Comparison of ENCODE assay signal across 1 cellular context in the genomic region with DNA sequence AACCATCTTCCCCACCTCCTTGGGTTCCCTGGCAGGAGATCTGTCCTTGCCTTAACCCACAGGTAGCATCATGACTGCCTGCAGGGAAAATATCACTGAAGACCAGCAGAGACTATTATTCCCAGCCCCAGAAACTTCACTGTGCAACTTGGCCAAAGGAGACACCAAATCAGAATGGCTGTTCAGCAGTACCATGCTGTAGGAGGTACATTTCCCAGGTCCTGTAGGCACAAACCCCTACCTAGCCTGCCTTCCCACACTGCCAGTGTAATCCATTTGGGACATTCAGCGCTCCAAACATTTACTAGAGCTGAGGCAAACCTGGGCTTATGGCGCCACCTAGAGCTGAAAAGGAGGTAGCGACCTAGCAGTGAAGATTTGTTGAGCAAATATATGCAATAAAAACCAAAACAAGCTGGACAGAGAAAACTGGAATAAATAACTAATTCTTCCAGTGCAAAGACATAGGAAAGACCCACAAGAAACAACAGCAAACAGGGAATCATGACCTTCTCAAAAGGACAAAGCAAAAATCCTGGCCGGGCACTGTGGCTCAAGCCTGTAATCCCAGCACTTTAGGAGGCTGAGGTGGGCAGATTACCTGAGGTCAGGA.
A peak's percentile ranks its signal among the peaks of the same experiment; 100 is the strongest.
TF ChIP-seq lines count a peak whose summit lies in the region.

No MANE protein-coding gene starts in this region.

TF ChIP-seq in HepG2, 621 proteins besides CTCF, POLR2A, EP300 and RAD21 (continued from another document):
- TF ChIP-seq, protein P1, sequence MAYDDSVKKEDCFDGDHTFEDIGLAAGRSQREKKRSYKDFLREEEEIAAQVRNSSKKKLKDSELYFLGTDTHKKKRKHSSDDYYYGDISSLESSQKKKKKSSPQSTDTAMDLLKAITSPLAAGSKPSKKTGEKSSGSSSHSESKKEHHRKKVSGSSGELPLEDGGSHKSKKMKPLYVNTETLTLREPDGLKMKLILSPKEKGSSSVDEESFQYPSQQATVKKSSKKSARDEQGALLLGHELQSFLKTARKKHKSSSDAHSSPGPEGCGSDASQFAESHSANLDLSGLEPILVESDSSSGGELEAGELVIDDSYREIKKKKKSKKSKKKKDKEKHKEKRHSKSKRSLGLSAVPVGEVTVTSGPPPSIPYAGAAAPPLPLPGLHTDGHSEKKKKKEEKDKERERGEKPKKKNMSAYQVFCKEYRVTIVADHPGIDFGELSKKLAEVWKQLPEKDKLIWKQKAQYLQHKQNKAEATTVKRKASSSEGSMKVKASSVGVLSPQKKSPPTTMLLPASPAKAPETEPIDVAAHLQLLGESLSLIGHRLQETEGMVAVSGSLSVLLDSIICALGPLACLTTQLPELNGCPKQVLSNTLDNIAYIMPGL (CRISPR knock-in tag; IDR thresholded peaks at IDR 0.05; ENCODE audit: borderline replicate concordance in 1 of 2, low read depth in 1 of 2), result 0 out of 4 replicates have a peak, but pooled peaks of 1 of the 2 experiments have one; percentile 39
- peak; percentile 36; the same call in 1 of the 2 replicates for TF ChIP-seq SAP130 (CRISPR knock-in tag; IDR thresholded peaks at IDR 0.05; ENCODE audit: low read depth)
- TF ChIP-seq SATB2 (CRISPR knock-in tag; IDR thresholded peaks at IDR 0.05), result no peak
- TF ChIP-seq SAFB2 (CRISPR knock-in tag; IDR thresholded peaks at IDR 0.05; ENCODE audit: borderline replicate concordance, low read depth), result 0 out of 2 replicates have a peak, but pooled peaks have one; percentile 54
- TF ChIP-seq KDM3A (CRISPR knock-in tag; IDR thresholded peaks at IDR 0.05; ENCODE audit: low read depth), result 0 out of 2 replicates have a peak, but pooled peaks have one; percentile 35
- TF ChIP-seq STAG1 (CRISPR knock-in tag; IDR thresholded peaks at IDR 0.05), result peak; percentile 94
- peak; percentile 89 for TF ChIP-seq ZBTB33 (CRISPR knock-in tag; IDR thresholded peaks at IDR 0.05)
- no peak for TF ChIP-seq MTA1 (CRISPR knock-in tag; IDR thresholded peaks at IDR 0.05; ENCODE audit: borderline replicate concordance)
- TF ChIP-seq, protein P2, sequence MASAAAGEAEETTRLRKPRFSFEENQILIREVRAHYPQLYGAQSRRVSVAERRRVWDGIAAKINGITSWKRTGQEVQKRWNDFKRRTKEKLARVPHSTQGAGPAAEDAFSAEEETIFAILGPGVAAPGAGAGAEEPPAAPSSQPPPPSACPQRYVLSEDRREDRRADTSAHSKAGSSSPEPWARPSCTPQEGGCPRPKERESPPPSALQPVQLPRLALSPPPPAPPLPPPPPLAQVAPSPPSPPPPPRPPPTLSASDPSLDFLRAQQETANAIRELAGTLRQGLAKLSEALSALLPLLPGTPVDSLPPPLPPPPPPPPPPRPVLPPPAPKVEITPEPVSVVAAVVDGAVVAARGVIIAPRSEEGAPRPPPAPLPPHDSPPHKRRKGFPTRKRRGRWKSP (CRISPR knock-in tag; IDR thresholded peaks at IDR 0.05), result 0 out of 2 replicates have a peak, but pooled peaks have one; percentile 39
- TF ChIP-seq HNF1A (IDR thresholded peaks at IDR 0.05; ENCODE audit: low read depth), result 0 out of 2 replicates have a peak, but pooled peaks have one; percentile 7
- TF ChIP-seq HNF1A (CRISPR knock-in tag; IDR thresholded peaks at IDR 0.05; ENCODE audit: borderline replicate concordance), result no peak
- 0 out of 2 replicates have a peak, but pooled peaks have one; percentile 23 for TF ChIP-seq ZBTB38 (CRISPR knock-in tag; IDR thresholded peaks at IDR 0.05)
- no peak for TF ChIP-seq ATRX (CRISPR knock-in tag; IDR thresholded peaks at IDR 0.05; ENCODE audit: borderline replicate concordance)
- no peak for TF ChIP-seq HNF4A (CRISPR knock-in tag; IDR thresholded peaks at IDR 0.05)
- TF ChIP-seq PITX1 (CRISPR knock-in tag; IDR thresholded peaks at IDR 0.05), result peak; percentile 54; the same call in 1 of the 2 replicates
- no peak for TF ChIP-seq CC2D1A (CRISPR knock-in tag; IDR thresholded peaks at IDR 0.05)
- TF ChIP-seq TCF12 (IDR thresholded peaks at IDR 0.05), result no peak
- no peak for TF ChIP-seq TCF12 (CRISPR knock-in tag; IDR thresholded peaks at IDR 0.05)
- peak; percentile 51 for TF ChIP-seq SALL1 (CRISPR knock-in tag; IDR thresholded peaks at IDR 0.05)
- 0 out of 2 replicates have a peak, but pooled peaks have one; percentile 49 for TF ChIP-seq ZNF510 (CRISPR knock-in tag; IDR thresholded peaks at IDR 0.05; ENCODE audit: low read depth)
- TF ChIP-seq ZNF224 (CRISPR knock-in tag; IDR thresholded peaks at IDR 0.05), result 0 out of 2 replicates have a peak, but pooled peaks have one; percentile 41
- TF ChIP-seq MED8 (CRISPR knock-in tag; IDR thresholded peaks at IDR 0.05; ENCODE audit: insufficient replicate concordance), result peak; percentile 40
- TF ChIP-seq ZNF124 (CRISPR knock-in tag; IDR thresholded peaks at IDR 0.05), result 0 out of 2 replicates have a peak, but pooled peaks have one; percentile 49
- TF ChIP-seq SMC3 (IDR thresholded peaks at IDR 0.05; ENCODE audit: low read length), result peak; percentile 90
- TF ChIP-seq TAF1 (CRISPR knock-in tag; IDR thresholded peaks at IDR 0.05), result no peak
- peak; percentile 17; the same call in 1 of the 2 replicates for TF ChIP-seq THAP11 (CRISPR knock-in tag; IDR thresholded peaks at IDR 0.05)
- TF ChIP-seq ZMYM4 (CRISPR knock-in tag; IDR thresholded peaks at IDR 0.05), result peak; percentile 44; the same call in 1 of the 2 replicates
- TF ChIP-seq ZNF709 (CRISPR knock-in tag; IDR thresholded peaks at IDR 0.05), result 0 out of 2 replicates have a peak, but pooled peaks have one; percentile 51
